ENCODE assay signal across 13 cellular contexts in the genomic region with DNA sequence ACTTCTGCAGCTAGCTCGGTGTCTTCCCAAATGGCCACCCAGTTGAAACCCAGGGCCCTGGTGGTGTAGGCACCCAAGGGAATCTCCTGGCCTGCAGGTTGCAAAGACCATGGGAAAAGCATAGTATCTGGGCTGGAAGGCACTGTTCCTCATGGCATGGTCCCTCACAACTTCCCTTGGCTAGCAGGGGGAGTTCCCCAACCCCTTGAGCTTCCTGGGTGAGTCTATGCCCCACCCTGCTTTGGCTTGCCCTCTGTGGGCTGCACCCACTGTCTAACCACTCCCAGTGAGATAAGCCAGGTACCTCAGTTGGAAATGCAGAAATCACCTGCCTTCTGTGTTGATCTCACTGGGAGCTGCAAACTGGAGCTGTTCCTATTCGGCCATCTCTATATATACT. TPM values are rescaled to one million over a fixed set of nuclear protein-coding genes. Genes with fewer than 3 reads are reported as not detected.
"Had no signal": no experiment of that assay in that cellular context is flagged by ENCODE, and none has a peak within 500 bp of the region (broad histone marks: within the 10 kb centered on the region; RNA-seq: fewer than 3 reads in every experiment).

No MANE protein-coding gene starts in this region.

RNA-seq across cellular contexts. Expression of a gene that starts 18.3 kb away (rescaled TPM):
- total RNA-seq: activated CD4-positive, alpha-beta memory T cell treated with anti-CD3 and anti-CD28 coated beads, Interleukin-2, amount 10 ng/mL, durations not matched to agents 7 days and 5 days; activated CD4-positive, alpha-beta T cell treated with anti-CD3 and anti-CD28 coated beads for 36 hours; activated CD4-positive, alpha-beta T cell treated with anti-CD3 and anti-CD28 coated beads, Interleukin-2, amount 10 ng/mL, durations not matched to agents 7 days and 5 days; activated CD8-positive, alpha-beta memory T cell treated with anti-CD3 and anti-CD28 coated beads, Interleukin-2, amount 10 ng/mL, durations not matched to agents 7 days and 5 days; activated CD8-positive, alpha-beta T cell treated with anti-CD3 and anti-CD28 coated beads, Interleukin-2, amount 10 ng/mL, durations not matched to agents 7 days and 5 days; activated naive CD8-positive, alpha-beta T cell treated with anti-CD3 and anti-CD28 coated beads, Interleukin-2, amount 10 ng/mL, durations not matched to agents 7 days and 5 days; activated T-helper 2 cell treated with anti-CD3 and anti-CD28 coated beads, Interferon-gamma antibody, Interleukin-2, Interleukin-4, amounts not matched to agents 10 μg/mL and 5 μg/mL and 100 μg/mL, durations not matched to agents 14 hours and 24 hours and 36 hours; ascending aorta; cardiac septum; T-cell; T-helper 1 cell treated with Interleukin-12 subunit alpha and Interleukin-12 subunit beta and Interleukin-4 antibody, amounts not matched to agents 30 ng/mL and 1 ng/mL, for 36 hours; T-helper 17 cell; T-helper 2 cell treated with Interferon-gamma antibody and Interleukin-4, amounts not matched to agents 100 ng/mL and 5 ng/mL, for 36 hours had no signal
